Comparison of ENCODE assay signal across 8 cellular contexts in genomic region chr10:22573820-22574569, GRCh38.
DNase-seq lines count a peak whose midpoint lies in the region; ATAC-seq and TF ChIP-seq lines count a peak whose summit lies in the region.

No MANE protein-coding gene starts in this region.

- peaks cover 0 to 84% (median 4%) of the 10 kb centered on the region in 9 donors for H3K36me3 ChIP-seq in heart right ventricle

- DNase-seq in heart right ventricle (peak in 1 of 2 donors; percentile 20), left ventricle myocardium superior (no peak), NOMO-1 treated with DMSO at 0.1 percent for 48 hours (lab: John Stamatoyannopoulos, UW; ENCODE audit: unreplicated experiment) (peak; percentile 22), dermis blood vessel endothelial cell (peak; percentile 53), osteocyte (ENCODE audit: extremely low spot score, unreplicated experiment) (no peak)
- no peak for DNase-seq in stimulated activated CD4-positive, alpha-beta T cell treated with anti-CD3 and anti-CD28 coated beads, Interleukin-2, amount 100 ng/mL, for 48 hours

- H3K4me3 Mint-ChIP-seq in osteocyte (ENCODE audit: unreplicated experiment) = no peak overlapping the region

- TF ChIP-seq CTCF in heart right ventricle (IDR thresholded peaks at IDR 0.05) (peak in 8 of 9 donors; percentile 28 to 75 (median 50)), osteocyte (IDR thresholded peaks at IDR 0.05) (peak; percentile 55)

- no peaks in the 10 kb centered on the region for H3K4me1 Mint-ChIP-seq in osteocyte (ENCODE audit: unreplicated experiment)

- H3K36me3 Mint-ChIP-seq in osteocyte (ENCODE audit: unreplicated experiment) = peaks cover 45% of the 10 kb centered on the region

- H3K9me3 Mint-ChIP-seq in osteocyte (ENCODE audit: unreplicated experiment) = no peaks in the 10 kb centered on the region

- no peaks in the 10 kb centered on the region for H3K27me3 Mint-ChIP-seq in osteocyte (ENCODE audit: unreplicated experiment)

- no peaks in the 10 kb centered on the region for H3K27me3 ChIP-seq in heart right ventricle

- peak overlapping the region in 1 of 10 donors; percentile 39 for H3K27ac ChIP-seq in heart right ventricle

- H3K4me1 ChIP-seq in heart right ventricle = peaks cover 0 to 15% (median 0%) of the 10 kb centered on the region in 9 donors

- H3K27ac Mint-ChIP-seq in osteocyte (ENCODE audit: unreplicated experiment) = no peak overlapping the region

- H3K4me3 ChIP-seq in heart right ventricle = no peak overlapping the region

- ATAC-seq in heart right ventricle (peak in 2 of 8 donors; percentile 42 to 45), left ventricle myocardium superior (no peak), HG02884 (IDR thresholded peaks at IDR 0.05; ENCODE audit: unreplicated experiment) (no peak), HG03521 (IDR thresholded peaks at IDR 0.05; ENCODE audit: unreplicated experiment) (no peak)

- H3K9me3 ChIP-seq in heart right ventricle = no peaks in the 10 kb centered on the region

- intact Hi-C loops in heart right ventricle (cut with DNase I) (loop anchor here in 4 of 10 donors (5.0 to 10.0 kb wide), 4 partner anchors 411 to 579 kb away; no protein-coding TSS in a partner anchor), left ventricle myocardium superior (cut with micrococcal nuclease) (no loop called here)

- WGBS in heart right ventricle, 2 donors = 73 to 75% methylated on average over 7 of the region's 7 CpGs

Comparison
In these comparisons a context has a peak if more than half of its experiments do, and no peak if none do; other contexts are left out.
1. DNase-seq: peak in NOMO-1 treated with DMSO at 0.1 percent for 48 hours (single experiment) and dermis blood vessel endothelial cell (single experiment); none in left ventricle myocardium superior (single experiment), osteocyte (single experiment) and stimulated activated CD4-positive, alpha-beta T cell treated with anti-CD3 and anti-CD28 coated beads, Interleukin-2, amount 100 ng/mL, for 48 hours (0 of 2).